In the genomic region with DNA sequence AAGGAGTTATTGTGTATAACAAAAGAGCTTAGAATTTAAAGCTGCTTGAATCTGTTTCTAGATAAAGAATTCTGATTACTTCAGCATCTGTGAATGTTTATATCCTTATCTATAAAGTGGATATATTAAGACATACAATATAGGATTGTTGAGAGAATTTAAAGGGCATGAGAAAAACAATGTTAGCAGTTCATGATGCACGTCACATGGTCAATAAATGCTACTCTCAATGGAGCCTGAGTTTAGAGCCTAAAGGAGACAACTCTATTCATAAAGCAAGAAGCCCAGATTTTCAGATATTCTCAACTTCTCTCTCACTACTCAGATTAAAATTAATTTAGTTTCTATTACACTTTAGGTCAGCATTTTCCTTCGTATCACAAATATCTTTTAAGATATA, we compare ENCODE assay signal across 25 cellular contexts.
"Had no signal": no experiment of that assay in that cellular context is flagged by ENCODE, and none has a peak within 500 bp of the region (broad histone marks: within the 10 kb centered on the region; RNA-seq: fewer than 3 reads in every experiment).

No MANE protein-coding gene starts in this region.

- H3K4me3 ChIP-seq: neural progenitor cell, ovary, psoas muscle, right lobe of liver, sigmoid colon, stomach, thoracic aorta, thyroid gland, tibial nerve, upper lobe of left lung, uterus had no signal

- H3K4me1 ChIP-seq: neural progenitor cell, parathyroid adenoma, psoas muscle, right lobe of liver, sigmoid colon, stomach, thyroid gland, tibial nerve, upper lobe of left lung, uterus had no signal

- H3K36me3 ChIP-seq: neural progenitor cell, ovary, right lobe of liver, sigmoid colon, stomach, thoracic aorta, thyroid gland, tibial nerve, upper lobe of left lung, uterus had no signal

- H3K27me3 ChIP-seq: neural progenitor cell, ovary, right lobe of liver, sigmoid colon, stomach, thyroid gland, tibial nerve, upper lobe of left lung, uterus had no signal

- ATAC-seq: natural killer cell; psoas muscle; right cardiac atrium; right lobe of liver; stimulated activated effector memory CD8-positive, alpha-beta T cell treated with anti-CD3 and anti-CD28 coated beads, Interleukin-12 subunit alpha, Interleukin-12 subunit beta, amount 100 ng/mL, for 72 hours; stimulated activated naive B cell treated with anti-CD40 and anti-IgM and Interleukin-4, amounts not matched to agents 10 μg/mL and 1 μg/mL and 100 μg/mL, for 72 hours had no signal

- H3K9me3 ChIP-seq: ovary, psoas muscle, right lobe of liver, sigmoid colon, thoracic aorta, thyroid gland, upper lobe of left lung, uterus had no signal

- H3K27ac ChIP-seq: neural progenitor cell, ovary, parathyroid adenoma, psoas muscle, right lobe of liver, sigmoid colon, stomach, thoracic aorta, thyroid gland, tibial nerve, upper lobe of left lung, uterus had no signal

- DNase-seq: natural killer cell; occipital lobe; ovary; posterior cingulate gyrus; psoas muscle; right cardiac atrium; right lobe of liver; sigmoid colon; small intestine; stimulated activated CD4-positive, alpha-beta T cell treated with anti-CD3 and anti-CD28 coated beads, Interleukin-15, amount 100 ng/mL, for 24 hours; stimulated activated CD4-positive, alpha-beta T cell treated with anti-CD3 and anti-CD28 coated beads, Interleukin-2, amount 100 ng/mL, for 24 hours; stimulated activated CD4-positive, alpha-beta T cell treated with anti-CD3 and anti-CD28 coated beads, Interleukin-2, amount 100 ng/mL, for 48 hours; stimulated activated CD4-positive, alpha-beta T cell treated with anti-CD3 and anti-CD28 coated beads, Interleukin-4, amount 100 ng/mL, for 24 hours; stimulated activated naive B cell treated with anti-CD40 and anti-IgM and Interleukin-4, amounts not matched to agents 10 μg/mL and 1 μg/mL and 100 μg/mL, for 72 hours; stimulated activated naive CD4-positive, alpha-beta T cell treated with Interleukin-2 at 50 U/mL for 16 hours; stomach; thyroid gland; trophoblast cell; upper lobe of left lung; uterus had no signal
